ENCODE assay signal across 16 cellular contexts in genomic region chr3:160169139-160169830, GRCh38. TPM values are rescaled to one million over a fixed set of nuclear protein-coding genes. Genes with fewer than 3 reads are reported as not detected.
A peak's percentile ranks its signal among the peaks of the same experiment; 100 is the strongest.
DNase-seq lines count a peak whose midpoint lies in the region; ATAC-seq and TF ChIP-seq lines count a peak whose summit lies in the region.
"Had no signal": no experiment of that assay in that cellular context is flagged by ENCODE, and none has a peak within 500 bp of the region (broad histone marks: within the 10 kb centered on the region; RNA-seq: fewer than 3 reads in every experiment).

No MANE protein-coding gene starts in this region.

- intact Hi-C loops in Right ventricle myocardium inferior (cut with DNase I), result no loop called here

- H3K27me3 Mint-ChIP-seq in activated T-cell treated with anti-CD3 and anti-CD28 coated beads, Interleukin-2, amount 50 U/mL, for 72 hours (ENCODE audit: low read depth), result peaks cover 4% of the 10 kb centered on the region

- no peaks in the 10 kb centered on the region for H3K36me3 Mint-ChIP-seq in activated T-cell treated with anti-CD3 and anti-CD28 coated beads, Interleukin-2, amount 50 U/mL, for 72 hours (ENCODE audit: insufficient read depth in 2 of 2)

- H3K4me1 ChIP-seq in RWPE2 (ENCODE audit: insufficient read depth, poor library complexity, severe bottlenecking) (no peaks in the 10 kb centered on the region), fibroblast of lung (ENCODE audit: control insufficient read depth, extremely low read depth, insufficient read depth, low read length) (peaks cover 8% of the 10 kb centered on the region)

- DNase-seq in GM03348 (ENCODE audit: low spot score) (peak; percentile 84), RWPE2 (ENCODE audit: low spot score) (no peak), fibroblast of lung (ENCODE audit: low read depth in 2 of 2) (peak; percentile 82 to 98), skeletal muscle cell (ENCODE audit: low read depth) (peak; percentile 87), NCI-H2227 treated with DMSO at 0.1 percent for 48 hours (lab: John Stamatoyannopoulos, UW) (no peak), Right ventricle myocardium inferior (ENCODE audit: missing footprints) (no peak)
- DNase-seq in activated T-cell treated with anti-CD3 and anti-CD28 coated beads, Interleukin-2, amount 50 U/mL, for 72 hours, result no peak
- DNase-seq in activated CD8-positive, alpha-beta memory T cell treated with anti-CD3 and anti-CD28 coated beads, Interleukin-2, amount 50 U/mL, for 48 hours, result no peak
- DNase-seq: DMS53, heart right ventricle, MM.1S, mucosa of descending colon, NCI-H774, small intestine, T-helper 17 cell had no signal

- H3K4me3 ChIP-seq in RWPE2 (ENCODE audit: severe bottlenecking) (no peak overlapping the region), fibroblast of lung (replicated peaks in 1 of 4; ENCODE audit: control extremely low read depth in 1 of 4, insufficient read depth in 1 of 4, low read depth in 3 of 4, low read length in 4 of 4) (no peak overlapping the region), skeletal muscle cell (ENCODE audit: low read depth, low read length) (no peak overlapping the region)
- H3K4me3 ChIP-seq: cardiac muscle cell, heart right ventricle, mucosa of descending colon had no signal

- no peak overlapping the region for H3K27ac Mint-ChIP-seq in activated T-cell treated with anti-CD3 and anti-CD28 coated beads, Interleukin-2, amount 50 U/mL, for 72 hours
- H3K27ac Mint-ChIP-seq: T-helper 17 cell had no signal

- no peak overlapping the region for H3K9ac ChIP-seq in fibroblast of lung (ENCODE audit: insufficient read depth, low read length)

- H3K4me1 Mint-ChIP-seq in activated T-cell treated with anti-CD3 and anti-CD28 coated beads, Interleukin-2, amount 50 U/mL, for 72 hours (ENCODE audit: low read depth), result peaks cover 18% of the 10 kb centered on the region

- H3K27me3 ChIP-seq in RWPE2 (ENCODE audit: insufficient read depth, poor library complexity, severe bottlenecking), result no peaks in the 10 kb centered on the region
- no peaks in the 10 kb centered on the region for H3K27me3 ChIP-seq in fibroblast of lung (ENCODE audit: control insufficient read depth, insufficient read depth, low read length)
- H3K27me3 ChIP-seq: cardiac muscle cell, heart right ventricle had no signal

- no peaks in the 10 kb centered on the region for H4K20me1 ChIP-seq in fibroblast of lung (ENCODE audit: control insufficient read depth, extremely low read depth, insufficient read depth, low read length)

- H3K4me3 Mint-ChIP-seq in activated T-cell treated with anti-CD3 and anti-CD28 coated beads, Interleukin-2, amount 50 U/mL, for 72 hours, result no peak overlapping the region
- H3K4me3 Mint-ChIP-seq: T-helper 17 cell had no signal

- no peaks in the 10 kb centered on the region for H3K79me2 ChIP-seq in fibroblast of lung (ENCODE audit: control insufficient read depth, insufficient read depth, low read length)

- H3K9me3 ChIP-seq in RWPE2 (ENCODE audit: severe bottlenecking), result no peaks in the 10 kb centered on the region
- no peaks in the 10 kb centered on the region for H3K9me3 ChIP-seq in fibroblast of lung (ENCODE audit: control insufficient read depth, insufficient read depth, low read depth, low read length)
- H3K9me3 ChIP-seq: heart right ventricle, mucosa of descending colon had no signal

- H3K36me3 ChIP-seq in RWPE2 (ENCODE audit: low read depth) (no peaks in the 10 kb centered on the region), fibroblast of lung (ENCODE audit: control insufficient read depth, insufficient read depth, low read length) (no peaks in the 10 kb centered on the region)
- H3K36me3 ChIP-seq: cardiac muscle cell, heart right ventricle had no signal

- ATAC-seq in RWPE2 (ENCODE audit: low read depth) (peak; percentile 46; the same call in 1 of the 3 replicates), Right ventricle myocardium inferior (no peak)
- no peak for ATAC-seq in activated T-cell treated with anti-CD3 and anti-CD28 coated beads, Interleukin-2, amount 50 U/mL, for 72 hours (replicated peaks in 1 of 2)
- ATAC-seq: heart right ventricle, T-helper 17 cell had no signal

- no peak for TF ChIP-seq CTCF in RWPE2 (IDR thresholded peaks at IDR 0.05; ENCODE audit: poor library complexity, severe bottlenecking)
- TF ChIP-seq CTCF in fibroblast of lung (conservative IDR thresholded peaks at IDR 0.05 in 1 of 2, IDR thresholded peaks at IDR 0.05 in 1 of 2; ENCODE audit: low read depth in 1 of 2, low read length in 2 of 2), result no peak

- H3K4me2 ChIP-seq in fibroblast of lung (ENCODE audit: extremely low read depth, insufficient read depth, low read length), result peak overlapping the region; percentile 62

- no peak overlapping the region for H3K27ac ChIP-seq in RWPE2 (ENCODE audit: poor library complexity, severe bottlenecking)
- H3K27ac ChIP-seq in fibroblast of lung (ENCODE audit: insufficient read depth, low read length), result peak overlapping the region; percentile 35
- H3K27ac ChIP-seq: cardiac muscle cell had no signal

- no peaks in the 10 kb centered on the region for H3K9me3 Mint-ChIP-seq in activated T-cell treated with anti-CD3 and anti-CD28 coated beads, Interleukin-2, amount 50 U/mL, for 72 hours

- H2AFZ ChIP-seq in fibroblast of lung (ENCODE audit: low read length), result peak overlapping the region; percentile 13

RNA-seq across cellular contexts. Expression of gene C3orf80, which starts 55.9 kb away (rescaled TPM):
- total RNA-seq in fibroblast of lung (0.26 and 0.33 TPM in 2 replicates), Right ventricle myocardium inferior (0.22 TPM)
- polyA plus RNA-seq in fibroblast of lung, result 0.02 and 0.08 TPM in 2 replicates
- 0.06 and 0.07 TPM in 2 replicates for polyA plus RNA-seq in fibroblast of lung (2012)
- not detected in 2 replicates for polyA minus RNA-seq in fibroblast of lung (ENCODE audit: low replicate concordance)
- total RNA-seq in activated T-cell treated with anti-CD3 and anti-CD28 coated beads, Interleukin-2, amount 50 U/mL, for 72 hours, result under 1 TPM; 0.09 to 0.10 TPM
- total RNA-seq: T-helper 17 cell had no signal

Comparison
In these comparisons a context has a peak if more than half of its experiments do, and no peak if none do; other contexts are left out.
1. DNase-seq: peak in GM03348 (single experiment), fibroblast of lung (2 of 2) and skeletal muscle cell (single experiment); none in RWPE2 (single experiment), NCI-H2227 treated with DMSO at 0.1 percent for 48 hours (single experiment), activated T-cell treated with anti-CD3 and anti-CD28 coated beads, Interleukin-2, amount 50 U/mL, for 72 hours (0 of 2), activated CD8-positive, alpha-beta memory T cell treated with anti-CD3 and anti-CD28 coated beads, Interleukin-2, amount 50 U/mL, for 48 hours (single experiment) and Right ventricle myocardium inferior (single experiment).